Comparison of ENCODE assay signal across 22 cellular contexts in the genomic region with DNA sequence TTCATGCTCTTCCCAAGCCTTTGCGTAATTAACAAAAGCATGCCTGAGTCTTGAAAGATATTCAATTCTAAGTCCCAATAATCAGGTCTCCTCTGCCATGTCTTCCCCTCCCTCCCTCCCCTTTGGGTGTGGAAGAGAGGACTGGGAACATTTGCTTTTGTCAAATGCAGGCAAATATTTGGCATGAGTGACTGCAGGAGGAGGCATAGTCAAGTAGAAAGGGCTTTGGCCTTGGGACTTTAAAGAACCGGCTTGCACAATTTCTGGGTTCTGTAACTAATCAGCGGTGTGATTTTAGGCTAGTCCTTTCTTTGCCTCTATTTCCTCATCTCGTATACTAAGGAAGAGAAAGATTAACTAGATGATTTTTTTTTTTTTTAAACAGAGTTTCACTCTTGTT. TPM values are rescaled to one million over a fixed set of nuclear protein-coding genes. Genes with fewer than 3 reads are reported as not detected.
"Had no signal": no experiment of that assay in that cellular context is flagged by ENCODE, and none has a peak within 500 bp of the region (broad histone marks: within the 10 kb centered on the region; RNA-seq: fewer than 3 reads in every experiment).

No MANE protein-coding gene starts in this region.

- H3K4me3 ChIP-seq: SJSA1 had no signal

- H3K9ac ChIP-seq: SK-N-SH had no signal

- H3K27ac ChIP-seq: HL-60, SJSA1 had no signal

- FAIRE-seq: HTR-8/SVneo, RCC 7860 had no signal

- H3K9me3 ChIP-seq: SJSA1, SK-N-SH had no signal

- H3K36me3 ChIP-seq: SJSA1 had no signal

- DNase-seq: KBM-7, NCI-H1092 treated with DMSO at 0.1 percent for 48 hours, NCI-H1436, NCI-H187, NCI-H2029, NCI-H2081 treated with DMSO at 0.1 percent for 48 hours, NCI-H2171, NCI-H226, NCI-H446, NCI-H510A, NCI-H524 treated with DMSO at 0.1 percent for 48 hours, NCI-H69, NCI-H774, Right ventricle myocardium superior, RPMI8226, SIG-M5, SK-N-SH had no signal

- H3K4me2 ChIP-seq: SK-N-SH had no signal

- H3K27me3 ChIP-seq: SJSA1 had no signal

RNA-seq across cellular contexts. Expression of a gene that starts 59.5 kb away (rescaled TPM):
- total RNA-seq: LHCN-M2 had no signal
